ENCODE assay signal across 11 cellular contexts in the genomic region with DNA sequence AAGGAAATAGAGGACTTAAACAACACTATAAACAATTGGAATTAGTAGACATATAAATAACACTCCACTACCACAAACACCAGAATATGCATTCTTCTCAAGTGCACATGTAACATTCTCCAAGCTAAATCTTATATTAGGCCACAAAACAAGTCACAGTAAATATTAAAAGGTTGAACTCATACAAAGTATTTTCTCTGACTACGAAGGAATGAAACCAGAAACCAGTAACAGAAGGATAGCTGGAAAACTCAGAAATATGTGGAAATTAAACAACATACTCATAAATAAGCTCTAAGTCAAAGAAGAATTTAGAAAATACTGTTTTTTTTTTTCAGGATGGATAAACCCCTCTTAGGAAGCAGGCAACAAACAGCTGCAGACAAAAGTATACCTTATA.
"Had no signal": no experiment of that assay in that cellular context is flagged by ENCODE, and none has a peak within 500 bp of the region (broad histone marks: within the 10 kb centered on the region; RNA-seq: fewer than 3 reads in every experiment).

No MANE protein-coding gene starts in this region.

- H3K36me3 ChIP-seq: HAP-1 had no signal

- H3K27ac ChIP-seq: GM23248 had no signal

- DNase-seq: GM23248, GOT3, H7, H9, HCEC 1CT, HFFc6 had no signal

- H3K9ac ChIP-seq: GM23248 had no signal

- H3K4me1 ChIP-seq: HAP-1 had no signal

- H3K4me2 ChIP-seq: GM23338 had no signal

- H3K4me3 Mint-ChIP-seq: GM23338, H9, HFFc6 had no signal

- H3K4me1 Mint-ChIP-seq: GM23338, H9 had no signal

- H3K4me3 ChIP-seq: GM23248, GM23338, HAP-1 had no signal

- H3K9me3 ChIP-seq: HAP-1 had no signal

- FAIRE-seq: H1, H54 had no signal

- H2AFZ ChIP-seq: GM23248, GM23338 had no signal

- ATAC-seq: GM23338, HCT116 had no signal

- H3K27ac Mint-ChIP-seq: GM23338, H9, HFFc6 had no signal
